In genomic region chr12:116528067-116528466, GRCh38 we compare ENCODE assay signal across 12 cellular contexts. TPM values are rescaled to one million over a fixed set of nuclear protein-coding genes. Genes with fewer than 3 reads are reported as not detected.
DNase-seq lines count a peak whose midpoint lies in the region; ATAC-seq, FAIRE-seq and TF ChIP-seq lines count a peak whose summit lies in the region.
"Had no signal": no experiment of that assay in that cellular context is flagged by ENCODE, and none has a peak within 500 bp of the region (broad histone marks: within the 10 kb centered on the region; RNA-seq: fewer than 3 reads in every experiment).

No MANE protein-coding gene starts in this region.

- no peaks in the 10 kb centered on the region for H3K79me2 ChIP-seq in H1 (ENCODE audit: control insufficient read depth in 1 of 2, insufficient read depth in 2 of 2, low read length in 2 of 2)

- no peak overlapping the region for H2BK5ac ChIP-seq in H1 (ENCODE audit: low read depth, low read length)

- CTCF ChIA-PET in H1 (lab: Charles Lee; ENCODE audit: partially characterized antibody), result no interaction called here

- no peak for TF ChIP-seq CTCF in H1 (IDR thresholded peaks at IDR 0.05; ENCODE audit: control extremely low read depth in 1 of 3, insufficient read depth in 1 of 3, low read depth in 1 of 3, low read length in 3 of 3)
- no peak for TF ChIP-seq CTCF in mucosa of descending colon (IDR thresholded peaks at IDR 0.05)

- TF ChIP-seq RAD21 in H1 (IDR thresholded peaks at IDR 0.05 in 1 of 2, conservative IDR thresholded peaks at IDR 0.05 in 1 of 2; ENCODE audit: low read depth in 2 of 2, low read length in 2 of 2), result no peak

- H2BK120ac ChIP-seq in H1 (replicated peaks; ENCODE audit: low read depth, low read length), result no peak overlapping the region

- in situ Hi-C loops in Caki2 (cut with HindIII; ENCODE audit: low pct_unique_long_range_greater_than_20kb, low sequenced_read_pairs), result no loop called here

- no peak overlapping the region for H3K27ac ChIP-seq in H1 (ENCODE audit: low read depth, low read length)
- H3K27ac ChIP-seq: BLaER1 treated with 17β-estradiol and CSF1 and Interleukin-3, amounts not matched to agents 10 nM and 100 nM had no signal

- H3K23ac ChIP-seq in H1 (ENCODE audit: insufficient read length), result no peak overlapping the region

- H3K4ac ChIP-seq in H1 (replicated peaks; ENCODE audit: insufficient read length, low read depth, low read length), result no peak overlapping the region

- intact Hi-C loops in mucosa of descending colon (cut with DNase I, micrococcal nuclease), result no loop called here

- FAIRE-seq in H1 (lab: Jason Lieb, UNC), result no peak
- FAIRE-seq: islet of Langerhans, TTC549 had no signal

- no peak overlapping the region for H2BK15ac ChIP-seq in H1 (ENCODE audit: low read length)

- POLR2A ChIA-PET in H1 (lab: Charles Lee; ENCODE audit: partially characterized antibody), result no interaction called here

- peak; percentile 65 for DNase-seq in Caki2 (ENCODE audit: low read depth)
- peak; percentile 44 for DNase-seq in NCI-H460 (ENCODE audit: extremely low read depth, low read depth)
- no peak for DNase-seq in H1 (ENCODE audit: low read depth in 1 of 2, low spot score in 2 of 2)
- no peak for DNase-seq in mucosa of descending colon
- no peak for DNase-seq in activated CD4-positive, alpha-beta T cell treated with anti-CD3 and anti-CD28 coated beads for 1 hour
- no peak for DNase-seq in putamen (ENCODE audit: low spot score)
- DNase-seq: activated CD8-positive, alpha-beta memory T cell treated with anti-CD3 and anti-CD28 coated beads, Interleukin-2, amount 50 U/mL, for 48 hours had no signal

- no peaks in the 10 kb centered on the region for H3K36me3 ChIP-seq in H1 (ENCODE audit: control insufficient read depth in 2 of 4, insufficient read depth in 4 of 4, low read length in 3 of 4)
- no peaks in the 10 kb centered on the region for H3K36me3 ChIP-seq in mucosa of descending colon (ENCODE audit: low read depth)
- H3K36me3 ChIP-seq: BLaER1 treated with 17β-estradiol and CSF1 and Interleukin-3, amounts not matched to agents 10 nM and 100 nM had no signal

- no peak overlapping the region for H2AK5ac ChIP-seq in H1 (ENCODE audit: low read depth, low read length)

- H2BK12ac ChIP-seq in H1 (ENCODE audit: low read depth, low read length), result no peak overlapping the region

- H4K8ac ChIP-seq in H1 (ENCODE audit: extremely low read depth, insufficient read depth, low read length), result no peak overlapping the region

- H3K18ac ChIP-seq in H1 (ENCODE audit: extremely low read depth, low read length), result no peak overlapping the region

- no peak overlapping the region for H4K5ac ChIP-seq in H1 (ENCODE audit: insufficient read length, low read depth, low read length)

- TF ChIP-seq POLR2A in H1 (IDR thresholded peaks at IDR 0.05; ENCODE audit: control extremely low read depth in 1 of 2, low read depth in 2 of 2, low read length in 2 of 2), result no peak

- TF ChIP-seq EP300 in H1 (IDR thresholded peaks at IDR 0.05; ENCODE audit: borderline replicate concordance in 1 of 2, low read depth in 2 of 2, low read length in 2 of 2), result no peak

- H3K4me2 ChIP-seq in H1 (ENCODE audit: insufficient read depth in 1 of 2, low read depth in 2 of 2, low read length in 2 of 2), result no peak overlapping the region

- H3K9me3 ChIP-seq in H1 (ENCODE audit: insufficient read depth in 2 of 2, low read depth in 1 of 2, low read length in 1 of 2), result no peaks in the 10 kb centered on the region
- H3K9me3 ChIP-seq in mucosa of descending colon, result no peaks in the 10 kb centered on the region
- H3K9me3 ChIP-seq: BLaER1 treated with 17β-estradiol and CSF1 and Interleukin-3, amounts not matched to agents 10 nM and 100 nM had no signal

- H2BK20ac ChIP-seq in H1 (ENCODE audit: low read length), result no peak overlapping the region

- H4K20me1 ChIP-seq in H1 (replicated peaks in 1 of 2; ENCODE audit: control insufficient read depth in 1 of 2, insufficient read depth in 2 of 2, low read length in 2 of 2), result no peaks in the 10 kb centered on the region
- H4K20me1 ChIP-seq: BLaER1 treated with 17β-estradiol and CSF1 and Interleukin-3, amounts not matched to agents 10 nM and 100 nM had no signal

- 79% methylated on average over 4 of the region's 4 CpGs; no CpG with 5 or more reads in 1 of the 2 experiments for WGBS in H1 (ENCODE audit: extremely low coverage in 1 of 2, insufficient coverage in 1 of 2, insufficient read length in 1 of 2, insufficient replicate concordance in 2 of 2, low coverage in 1 of 2, low lambda C conversion rate in 2 of 2, missing lambda C conversion rate in 1 of 2), 2 experiments

- no peaks in the 10 kb centered on the region for H3K79me1 ChIP-seq in H1 (ENCODE audit: low read depth, low read length)

- no peak overlapping the region for H3K56ac ChIP-seq in H1 (replicated peaks; ENCODE audit: insufficient read length, low read depth, low read length)

- no peak overlapping the region for H4K91ac ChIP-seq in H1 (replicated peaks; ENCODE audit: insufficient read length, low read length)

- H3K4me1 ChIP-seq in H1 (replicated peaks in 1 of 4; ENCODE audit: control insufficient read depth in 3 of 4, insufficient read depth in 4 of 4, low read length in 3 of 4), result peaks cover 2 to 18% (median 10%) of the 10 kb centered on the region in 4 experiments
- peaks cover 4% of the 10 kb centered on the region for H3K4me1 ChIP-seq in mucosa of descending colon (ENCODE audit: low read depth)

- no peak overlapping the region for H2AFZ ChIP-seq in H1 (ENCODE audit: low read length)

- ATAC-seq in mucosa of descending colon (peak; percentile 56), GM21447 (IDR thresholded peaks at IDR 0.05; ENCODE audit: unreplicated experiment) (no peak), GM18870 (IDR thresholded peaks at IDR 0.05; ENCODE audit: unreplicated experiment) (no peak)

- H3K4me3 ChIP-seq in H1 (ENCODE audit: extremely low read depth in 1 of 4, insufficient read depth in 2 of 4, low read depth in 3 of 4, low read length in 4 of 4) (no peak overlapping the region), mucosa of descending colon (no peak overlapping the region)
- H3K4me3 ChIP-seq: BLaER1 treated with 17β-estradiol and CSF1 and Interleukin-3, amounts not matched to agents 10 nM and 100 nM had no signal

- H3K14ac ChIP-seq in H1 (ENCODE audit: insufficient read length), result no peak overlapping the region

- H3K9ac ChIP-seq in H1 (replicated peaks in 1 of 4; ENCODE audit: extremely low read depth in 1 of 4, low read depth in 3 of 4, low read length in 3 of 4), result no peak overlapping the region
- H3K9ac ChIP-seq: BLaER1 treated with 17β-estradiol and CSF1 and Interleukin-3, amounts not matched to agents 10 nM and 100 nM had no signal

- H3K23me2 ChIP-seq in H1 (ENCODE audit: low read depth, low read length), result peaks cover 9% of the 10 kb centered on the region; the same call in 1 of the 2 replicates

- peaks cover 0 to 6% (median 0%) of the 10 kb centered on the region in 4 experiments; a peak in 4 of 7 replicates for H3K27me3 ChIP-seq in H1 (replicated peaks in 1 of 4; ENCODE audit: control insufficient read depth in 3 of 4, extremely low read depth in 1 of 4, insufficient read depth in 3 of 4, low read length in 3 of 4)
- H3K27me3 ChIP-seq: BLaER1 treated with 17β-estradiol and CSF1 and Interleukin-3, amounts not matched to agents 10 nM and 100 nM had no signal

TF ChIP-seq in H1, 55 proteins besides CTCF, POLR2A, EP300 and RAD21:
- TF ChIP-seq ZNF274 (IDR thresholded peaks at IDR 0.05; ENCODE audit: borderline replicate concordance, extremely low read depth, low read length), result no peak
- peak; percentile 86 for TF ChIP-seq JUND (IDR thresholded peaks at IDR 0.05; ENCODE audit: low read length)
- TF ChIP-seq JUN (IDR thresholded peaks at IDR 0.05; ENCODE audit: low read depth, low read length), result peak; percentile 21; the same call in 1 of the 2 replicates

RNA-seq across cellular contexts. Expression of gene MAP1LC3B2, which starts 31.1 kb away (rescaled TPM):
- 2.7 TPM in 1 of 2 replicates, not detected in the other for total RNA-seq in Caki2 (2014; rRNA removed; shearing (Covaris generic); ENCODE audit: low replicate concordance)
- 0.97 TPM in 1 of 2 replicates, not detected in the other for total RNA-seq in NCI-H460 (2014; rRNA removed; shearing (Covaris generic))
- polyA plus RNA-seq in NCI-H460 (2014; cell fraction: nucleus; rRNA removed), result not detected in 2 replicates
- 1.3 and 1.5 TPM in 2 replicates for total RNA-seq in H1 (2021; fragmentation: NEBNext Ultra II Directional; extraction: Animal tissue kit (Norgen Biotek cat#: 25700))
- 0.39 TPM in 2 replicates for polyA plus RNA-seq in H1 (2011; rRNA removed)
- 0.93 TPM for polyA plus RNA-seq in H1 (2011; cell fraction: cytosol; rRNA removed)
- polyA plus RNA-seq in H1 (2011; cell fraction: nucleus; rRNA removed), result 2.5 TPM
- 3.1 to 5.2 TPM (median 3.9 TPM) in 4 replicates for polyA plus RNA-seq in H1 (2012, experiment 1 of 2)
- not detected for polyA plus RNA-seq in H1 (2012, experiment 2 of 2)
- polyA plus RNA-seq in H1 (2013, experiment 1 of 2), result 0.28 TPM
- 0.22 TPM for polyA plus RNA-seq in H1 (2013, experiment 2 of 2)
- 0.73 and 2.6 TPM in 2 replicates for polyA minus RNA-seq in H1 (2011; rRNA and poly(A)+ RNA removed)
- not detected for polyA minus RNA-seq in H1 (2011; cell fraction: cytosol; rRNA and poly(A)+ RNA removed)
- polyA minus RNA-seq in H1 (2011; cell fraction: nucleus; rRNA and poly(A)+ RNA removed), result 2.1 TPM
- total RNA-seq in mucosa of descending colon, result 1 to 10 TPM; 1.6 to 2.0 (median 1.7) TPM

Comparison
In these comparisons a context has a peak if more than half of its experiments do, and no peak if none do; other contexts are left out.
1. DNase-seq: peak in Caki2 (single experiment) and NCI-H460 (single experiment); none in H1 (0 of 2), mucosa of descending colon (0 of 3), activated CD4-positive, alpha-beta T cell treated with anti-CD3 and anti-CD28 coated beads for 1 hour (single experiment) and putamen (single experiment).